ENCODE assay signal across 19 cellular contexts in the genomic region with DNA sequence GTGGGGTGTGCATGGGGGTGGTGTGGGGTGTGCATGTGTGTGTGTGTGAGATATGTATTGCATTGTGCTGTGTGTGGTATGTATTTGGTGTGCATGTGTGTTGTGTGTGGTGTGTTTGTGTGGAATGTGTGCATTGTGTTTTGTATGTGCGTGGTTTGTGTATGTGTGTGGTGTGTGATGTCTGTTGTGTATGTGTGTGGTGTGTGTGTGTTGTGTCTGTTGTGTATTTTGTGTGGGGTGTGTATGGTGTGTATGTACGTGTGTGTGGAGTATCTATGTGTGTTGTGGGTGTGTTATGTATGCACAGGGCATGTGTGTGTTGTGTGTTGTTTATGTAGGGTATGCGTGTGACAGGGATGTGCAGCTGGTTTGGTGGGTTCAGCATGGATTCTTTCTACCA.
"Had no signal": no experiment of that assay in that cellular context is flagged by ENCODE, and none has a peak within 500 bp of the region (broad histone marks: within the 10 kb centered on the region; RNA-seq: fewer than 3 reads in every experiment).

No MANE protein-coding gene starts in this region.

- H3K27ac ChIP-seq: coronary artery, right atrium auricular region, uterus had no signal

- H3K36me3 ChIP-seq: neutrophil, right atrium auricular region, uterus had no signal

- FAIRE-seq: endothelial cell of umbilical vein, small intestine had no signal

- H3K9me3 Mint-ChIP-seq: endodermal cell, type B pancreatic cell had no signal

- H3K4me1 ChIP-seq: uterus had no signal

- H3K4me3 ChIP-seq: coronary artery, lung, right atrium auricular region, uterus had no signal

- H3K4me3 Mint-ChIP-seq: endodermal cell, naive B cell, type B pancreatic cell had no signal

- H3K27me3 ChIP-seq: neutrophil, right atrium auricular region, uterus had no signal

- H3K36me3 Mint-ChIP-seq: naive B cell, type B pancreatic cell had no signal

- DNase-seq: effector CD4-positive, alpha-beta T cell; endodermal cell; foreskin melanocyte; head of caudate nucleus; hippocampal formation; left colon; left ventricle myocardium superior; mesendoderm; naive B cell; small intestine; stimulated activated CD4-positive, alpha-beta T cell treated with anti-CD3 and anti-CD28 coated beads, Interleukin-12 subunit alpha, Interleukin-12 subunit beta, amount 100 ng/mL, for 4 hours; stimulated activated naive CD4-positive, alpha-beta T cell treated with Interleukin-2 at 50 U/mL for 16 hours; uterus had no signal

- H3K27ac Mint-ChIP-seq: endodermal cell, type B pancreatic cell had no signal

- H3K9me3 ChIP-seq: neutrophil, right atrium auricular region, uterus had no signal
